22 cellular contexts compared by ENCODE assay signal in genomic region chr2:150011336-150011735, GRCh38.
"Had no signal": no experiment of that assay in that cellular context is flagged by ENCODE, and none has a peak within 500 bp of the region (broad histone marks: within the 10 kb centered on the region; RNA-seq: fewer than 3 reads in every experiment).

No MANE protein-coding gene starts in this region.

- H3K36me3 ChIP-seq: esophagus squamous epithelium, gastrocnemius medialis, heart right ventricle, left ventricle myocardium inferior, tibial artery had no signal

- H3K27me3 ChIP-seq: esophagus squamous epithelium, gastrocnemius medialis, heart right ventricle, tibial artery had no signal

- H3K4me1 Mint-ChIP-seq: activated CD4-positive, alpha-beta T cell treated with anti-CD3 and anti-CD28 coated beads, Interleukin-2, amount 10 ng/mL, durations not matched to agents 24 days and 14 days; activated naive CD8-positive, alpha-beta T cell treated with anti-CD3 and anti-CD28 coated beads for 36 hours; activated T-helper 17 cell treated with anti-CD3 and anti-CD28 coated beads, Interleukin-2, amount 50 U/mL, for 72 hours had no signal

- DNase-seq: activated CD4-positive, alpha-beta T cell treated with anti-CD3 and anti-CD28 coated beads, Interleukin-2, amount 10 ng/mL, durations not matched to agents 24 days and 14 days; activated CD8-positive, alpha-beta T cell treated with anti-CD3 and anti-CD28 coated beads for 36 hours; activated naive CD4-positive, alpha-beta T cell; activated naive CD8-positive, alpha-beta T cell treated with anti-CD3 and anti-CD28 coated beads for 36 hours; activated T-cell treated with anti-CD3 and anti-CD28 coated beads, Interleukin-2, amount 50 U/mL, for 1 hour; amygdala; effector memory CD8-positive, alpha-beta T cell; esophagus squamous epithelium; gastrocnemius medialis; heart right ventricle; kidney glomerular epithelial cell; left ventricle myocardium inferior; mammary epithelial cell; occipital lobe; retina; stimulated activated CD4-positive, alpha-beta T cell treated with anti-CD3 and anti-CD28 coated beads, Interleukin-2, amount 100 ng/mL, for 24 hours; stimulated activated naive CD4-positive, alpha-beta T cell treated with Interleukin-2 at 50 U/mL for 16 hours; substantia nigra; tibial artery had no signal

- H3K4me3 ChIP-seq: esophagus squamous epithelium, gastrocnemius medialis, heart right ventricle, left ventricle myocardium inferior, tibial artery had no signal

- H3K9me3 Mint-ChIP-seq: activated CD4-positive, alpha-beta T cell treated with anti-CD3 and anti-CD28 coated beads, Interleukin-2, amount 10 ng/mL, durations not matched to agents 24 days and 14 days; activated naive CD8-positive, alpha-beta T cell treated with anti-CD3 and anti-CD28 coated beads for 36 hours; effector memory CD8-positive, alpha-beta T cell; T-helper 1 cell treated with Interleukin-12 subunit alpha and Interleukin-12 subunit beta and Interleukin-4 antibody, amounts not matched to agents 30 μg/mL and 1 μg/mL, for 36 hours had no signal

- H3K4me1 ChIP-seq: esophagus squamous epithelium, left ventricle myocardium inferior had no signal

- H3K27me3 Mint-ChIP-seq: activated CD4-positive, alpha-beta T cell treated with anti-CD3 and anti-CD28 coated beads, Interleukin-2, amount 10 ng/mL, durations not matched to agents 24 days and 14 days; activated CD8-positive, alpha-beta T cell treated with anti-CD3 and anti-CD28 coated beads for 36 hours; activated naive CD8-positive, alpha-beta T cell treated with anti-CD3 and anti-CD28 coated beads for 36 hours; activated T-helper 17 cell treated with anti-CD3 and anti-CD28 coated beads, Interleukin-2, amount 50 U/mL, for 72 hours; brain; effector memory CD8-positive, alpha-beta T cell had no signal

- H3K9me3 ChIP-seq: esophagus squamous epithelium, gastrocnemius medialis, tibial artery had no signal

- H3K4me3 Mint-ChIP-seq: activated CD4-positive, alpha-beta T cell treated with anti-CD3 and anti-CD28 coated beads, Interleukin-2, amount 10 ng/mL, durations not matched to agents 24 days and 14 days; activated CD8-positive, alpha-beta T cell treated with anti-CD3 and anti-CD28 coated beads for 36 hours; activated naive CD8-positive, alpha-beta T cell treated with anti-CD3 and anti-CD28 coated beads for 36 hours; activated T-helper 17 cell treated with anti-CD3 and anti-CD28 coated beads, Interleukin-2, amount 50 U/mL, for 72 hours; brain; effector memory CD8-positive, alpha-beta T cell; T-helper 1 cell treated with Interleukin-12 subunit alpha and Interleukin-12 subunit beta and Interleukin-4 antibody, amounts not matched to agents 30 μg/mL and 1 μg/mL, for 36 hours had no signal

- H3K27ac Mint-ChIP-seq: activated CD4-positive, alpha-beta T cell treated with anti-CD3 and anti-CD28 coated beads, Interleukin-2, amount 10 ng/mL, durations not matched to agents 24 days and 14 days; activated CD8-positive, alpha-beta T cell treated with anti-CD3 and anti-CD28 coated beads for 36 hours; activated naive CD8-positive, alpha-beta T cell treated with anti-CD3 and anti-CD28 coated beads for 36 hours; activated T-helper 17 cell treated with anti-CD3 and anti-CD28 coated beads, Interleukin-2, amount 50 U/mL, for 72 hours; brain; effector memory CD8-positive, alpha-beta T cell; T-helper 1 cell treated with Interleukin-12 subunit alpha and Interleukin-12 subunit beta and Interleukin-4 antibody, amounts not matched to agents 30 μg/mL and 1 μg/mL, for 36 hours had no signal

- H3K27ac ChIP-seq: esophagus squamous epithelium, gastrocnemius medialis, heart right ventricle, left ventricle myocardium inferior, tibial artery had no signal

- ATAC-seq: activated CD8-positive, alpha-beta T cell treated with anti-CD3 and anti-CD28 coated beads for 36 hours; activated T-helper 17 cell treated with anti-CD3 and anti-CD28 coated beads, Interleukin-2, amount 50 U/mL, for 72 hours; effector memory CD8-positive, alpha-beta T cell; gastrocnemius medialis; heart right ventricle had no signal

- H3K36me3 Mint-ChIP-seq: activated naive CD8-positive, alpha-beta T cell treated with anti-CD3 and anti-CD28 coated beads for 36 hours had no signal
